In genomic region chr4:26583865-26584652, GRCh38 we compare ENCODE assay signal across 8 cellular contexts. TPM values are rescaled to one million over a fixed set of nuclear protein-coding genes. Genes with fewer than 3 reads are reported as not detected.
DNase-seq lines count a peak whose midpoint lies in the region; ATAC-seq and TF ChIP-seq lines count a peak whose summit lies in the region.

Gene TBC1D19, plus strand, starts transcription at chr4:26584084. Its CDS starts 110 bp downstream, at chr4:26584194.

- H3K9me3 Mint-ChIP-seq in WTC11: 0 out of 2 replicates have a peak, but pooled peaks cover 4% of the 10 kb centered on the region

- ATAC-seq in GM18909 (IDR thresholded peaks at IDR 0.05; ENCODE audit: poor library complexity, unreplicated experiment) (peak; percentile 100), HG03159 (IDR thresholded peaks at IDR 0.05; ENCODE audit: unreplicated experiment) (peak; percentile 99), WTC11 (peak; percentile 100)

- H3K36me3 Mint-ChIP-seq in WTC11: no peaks in the 10 kb centered on the region

- CTCF ChIA-PET in WTC11 (lab: Charles Lee): interaction anchor here (0.9 to 1.0 kb wide), 2 partner anchors 126 to 554 kb away, joined by 3 to 4 read pairs; no protein-coding TSS in a partner anchor

- H3K27ac Mint-ChIP-seq in WTC11: peak within 1 kb of the TSS; percentile 66

- H3K4me3 Mint-ChIP-seq in WTC11: peak within 1 kb of the TSS; percentile 94

- POLR2A ChIA-PET in WTC11 (lab: Charles Lee): no interaction called here

- no peak for TF ChIP-seq CTCF in WTC11 (IDR thresholded peaks at IDR 0.05)

- H3K27me3 Mint-ChIP-seq in WTC11 (ENCODE audit: low read depth): peaks cover 8% of the 10 kb centered on the region

- DNase-seq in AG08395 (ENCODE audit: low spot score) (peak; percentile 93), NCI-H2227 (lab: John Stamatoyannopoulos, UW; ENCODE audit: unreplicated experiment) (peak; percentile 90), WTC11 (ENCODE audit: low spot score) (peak; percentile 86), caudate nucleus (lab: John Stamatoyannopoulos, UW) (peak; percentile 16 to 93 (median 83)), inferior parietal cortex (ENCODE audit: extremely low spot score) (peak; percentile 90)
- DNase-seq in stimulated activated CD4-positive, alpha-beta T cell treated with anti-CD3 and anti-CD28 coated beads, Interleukin-12 subunit alpha, Interleukin-12 subunit beta, amount 100 ng/mL, for 24 hours (ENCODE audit: low read depth in 2 of 2): peak; percentile 83 to 88

- peak within 1 kb of the TSS; percentile 75 for H3K27ac ChIP-seq in caudate nucleus (ENCODE audit: low read depth, low read length)

- peaks cover 13% of the 10 kb centered on the region for H3K4me1 Mint-ChIP-seq in WTC11

TF ChIP-seq in WTC11, 78 proteins besides CTCF, POLR2A, EP300 and RAD21 (continues in another document):
- TF ChIP-seq KAT7 (CRISPR knock-in tag; IDR thresholded peaks at IDR 0.05; ENCODE audit: borderline replicate concordance) (0 out of 2 replicates have a peak, but pooled peaks have one; percentile 74), TEAD1 (CRISPR knock-in tag; IDR thresholded peaks at IDR 0.05) (peak; percentile 49; the same call in 1 of the 2 replicates), USF1 (CRISPR knock-in tag; IDR thresholded peaks at IDR 0.05) (no peak), JUN (CRISPR knock-in tag; IDR thresholded peaks at IDR 0.05) (no peak), RELA (CRISPR knock-in tag; IDR thresholded peaks at IDR 0.05; ENCODE audit: borderline replicate concordance) (0 out of 2 replicates have a peak, but pooled peaks have one; percentile 23), HMGXB4 (CRISPR knock-in tag; IDR thresholded peaks at IDR 0.05) (no peak), HMGA2 (CRISPR knock-in tag; IDR thresholded peaks at IDR 0.05) (peak; percentile 21; the same call in 1 of the 2 replicates), GRHL2 (CRISPR knock-in tag; IDR thresholded peaks at IDR 0.05; ENCODE audit: insufficient replicate concordance, severe bottlenecking) (no peak), GABPB1 (CRISPR knock-in tag; IDR thresholded peaks at IDR 0.05) (peak; percentile 83), NR1H2 (CRISPR knock-in tag; IDR thresholded peaks at IDR 0.05) (no peak), SMAD3 (CRISPR knock-in tag; IDR thresholded peaks at IDR 0.05; ENCODE audit: borderline replicate concordance) (0 out of 2 replicates have a peak, but pooled peaks have one; percentile 57), ESRRA (CRISPR knock-in tag; IDR thresholded peaks at IDR 0.05; ENCODE audit: borderline replicate concordance) (0 out of 2 replicates have a peak, but pooled peaks have one; percentile 42), E2F5 (CRISPR knock-in tag; IDR thresholded peaks at IDR 0.05) (peak; percentile 47; the same call in 1 of the 2 replicates), ZNF263 (CRISPR knock-in tag; IDR thresholded peaks at IDR 0.05; ENCODE audit: low read depth) (no peak), GTF2I (CRISPR knock-in tag; conservative IDR thresholded peaks at IDR 0.05) (0 out of 2 replicates have a peak, but pooled peaks have one; percentile 11), ZNF317 (CRISPR knock-in tag; IDR thresholded peaks at IDR 0.05; ENCODE audit: borderline replicate concordance, low read depth) (no peak), ZBTB21 (CRISPR knock-in tag; IDR thresholded peaks at IDR 0.05; ENCODE audit: borderline replicate concordance) (peak; percentile 54; the same call in 1 of the 2 replicates), ELF4 (CRISPR knock-in tag; IDR thresholded peaks at IDR 0.05; ENCODE audit: low read depth) (no peak), SP1 (CRISPR knock-in tag; conservative IDR thresholded peaks at IDR 0.05) (peak; percentile 62), AFF4 (CRISPR knock-in tag; IDR thresholded peaks at IDR 0.05; ENCODE audit: borderline replicate concordance) (no peak), STAT6 (CRISPR knock-in tag; conservative IDR thresholded peaks at IDR 0.05; ENCODE audit: low read depth) (no peak), ZNF121 (CRISPR knock-in tag; IDR thresholded peaks at IDR 0.05) (no peak), IRF2 (CRISPR knock-in tag; IDR thresholded peaks at IDR 0.05; ENCODE audit: borderline replicate concordance, low read depth) (no peak), NFATC4 (CRISPR knock-in tag; IDR thresholded peaks at IDR 0.05) (no peak), OVOL2 (CRISPR knock-in tag; IDR thresholded peaks at IDR 0.05; ENCODE audit: borderline replicate concordance) (no peak), NR3C1 (CRISPR knock-in tag; conservative IDR thresholded peaks at IDR 0.05; ENCODE audit: low read depth) (no peak), FOXP1 (CRISPR knock-in tag; IDR thresholded peaks at IDR 0.05; ENCODE audit: borderline replicate concordance) (peak; percentile 73; the same call in 1 of the 2 replicates)

RNA-seq across cellular contexts. Expression of gene TBC1D19, which starts in this region (rescaled TPM):
- 2.1 to 3.1 TPM (median 2.8 TPM) in 3 replicates for total RNA-seq in WTC11 (2021)

Comparison
In these comparisons a context has a peak if more than half of its experiments do, and no peak if none do; other contexts are left out.
1. Peak in every context shown above with its lines: DNase-seq, ATAC-seq and H3K27ac ChIP-seq.